In genomic region chrX:14015294-14015693, GRCh38 we compare ENCODE assay signal across 27 cellular contexts. TPM values are rescaled to one million over a fixed set of nuclear protein-coding genes. Genes with fewer than 3 reads are reported as not detected.
A peak's percentile ranks its signal among the peaks of the same experiment; 100 is the strongest.
DNase-seq lines count a peak whose midpoint lies in the region; ATAC-seq, FAIRE-seq and TF ChIP-seq lines count a peak whose summit lies in the region.
"Had no signal": no experiment of that assay in that cellular context is flagged by ENCODE, and none has a peak within 500 bp of the region (broad histone marks: within the 10 kb centered on the region; RNA-seq: fewer than 3 reads in every experiment).

No MANE protein-coding gene starts in this region.

- H2AFZ ChIP-seq in astrocyte (ENCODE audit: low read depth, low read length), result no peak overlapping the region
- H2AFZ ChIP-seq: GM23338 had no signal

- H3K27ac ChIP-seq in astrocyte (ENCODE audit: low read depth, low read length) (no peak overlapping the region), thoracic aorta (peak overlapping the region; percentile 61 to 66)
- H3K27ac ChIP-seq: C4-2B, left ventricle myocardium inferior, RWPE1 had no signal

- TF ChIP-seq POLR2A in GM12892 (IDR thresholded peaks at IDR 0.05; ENCODE audit: low read depth, low read length), result no peak

- DNase-seq in GM12892 (ENCODE audit: insufficient read length), result no peak
- no peak for DNase-seq in astrocyte (ENCODE audit: low read depth)
- DNase-seq in fibroblast of the conjunctiva (ENCODE audit: low read depth), result peak; percentile 69
- DNase-seq in thoracic aorta (ENCODE audit: low spot score), result no peak
- no peak for DNase-seq in CD14-positive monocyte (ENCODE audit: low spot score)
- DNase-seq in activated CD4-positive, alpha-beta T cell treated with anti-CD3 and anti-CD28 coated beads, Interleukin-2, amount 10 ng/mL, durations not matched to agents 7 days and 5 days, result no peak
- no peak for DNase-seq in activated CD4-positive, alpha-beta T cell treated with anti-CD3 and anti-CD28 coated beads, Interleukin-2, amount 50 U/mL, for 1 hour
- DNase-seq: activated CD8-positive, alpha-beta T cell treated with anti-CD3 and anti-CD28 coated beads for 36 hours; DMS79 treated with DMSO at 0.1 percent for 48 hours; effector CD8-positive, alpha-beta T cell; hypothalamus; left ventricle myocardium inferior; naive thymus-derived CD4-positive, alpha-beta T cell; NCI-H1436; NCI-H446 treated with DMSO at 0.1 percent for 48 hours; occipital lobe; small intestine had no signal

- H3K9ac ChIP-seq in astrocyte (ENCODE audit: low read length), result no peak overlapping the region

- H3K79me2 ChIP-seq in astrocyte (ENCODE audit: insufficient read depth, low read length), result no peaks in the 10 kb centered on the region

- no peaks in the 10 kb centered on the region for H4K20me1 ChIP-seq in astrocyte (ENCODE audit: insufficient read depth, low read length)

- TF ChIP-seq CTCF in astrocyte (IDR thresholded peaks at IDR 0.05; ENCODE audit: insufficient read depth, low read depth, low read length) (no peak), thoracic aorta (IDR thresholded peaks at IDR 0.05) (no peak), CD14-positive monocyte (IDR thresholded peaks at IDR 0.05) (no peak)

- H3K9me3 Mint-ChIP-seq in astrocyte (ENCODE audit: unreplicated experiment) (no peaks in the 10 kb centered on the region), CD14-positive monocyte (peaks cover 0 to 2% (median 0%) of the 10 kb centered on the region in 7 donors)
- H3K9me3 Mint-ChIP-seq in activated CD4-positive, alpha-beta T cell treated with anti-CD3 and anti-CD28 coated beads, Interleukin-2, amount 10 ng/mL, durations not matched to agents 7 days and 5 days, result no peaks in the 10 kb centered on the region
- H3K9me3 Mint-ChIP-seq: activated CD8-positive, alpha-beta T cell treated with anti-CD3 and anti-CD28 coated beads for 36 hours; activated naive CD4-positive, alpha-beta T cell treated with anti-CD3 and anti-CD28 coated beads, Interleukin-2, amount 50 U/mL, for 72 hours; activated T-helper 17 cell treated with anti-CD3 and anti-CD28 coated beads, Interleukin-2, amount 50 U/mL, for 72 hours; GM23338; stimulated activated naive CD8-positive, alpha-beta T cell treated with anti-CD3 and anti-CD28 coated beads, Interleukin-15, Interleukin-2, amounts not matched to agents 100 ng/mL and 50 ng/mL, for 24 hours; T-helper 1 cell treated with Interleukin-12 subunit alpha and Interleukin-12 subunit beta and Interleukin-4 antibody, amounts not matched to agents 30 μg/mL and 1 μg/mL, for 36 hours had no signal

- intact Hi-C loops in CD14-positive monocyte (cut with micrococcal nuclease), result no loop called here

- H3K9me3 ChIP-seq in astrocyte (ENCODE audit: insufficient read depth, low read depth, low read length), result no peaks in the 10 kb centered on the region
- H3K9me3 ChIP-seq in thoracic aorta, result no peaks in the 10 kb centered on the region
- H3K9me3 ChIP-seq: left ventricle myocardium inferior had no signal

- H3K4me2 ChIP-seq in astrocyte (ENCODE audit: low read length), result no peak overlapping the region
- H3K4me2 ChIP-seq: GM23338 had no signal

- H3K27me3 ChIP-seq in astrocyte (ENCODE audit: insufficient read depth, low read length) (no peaks in the 10 kb centered on the region), thoracic aorta (replicated peaks; ENCODE audit: insufficient read depth) (no peaks in the 10 kb centered on the region)

- H3K4me3 Mint-ChIP-seq in astrocyte (ENCODE audit: unreplicated experiment), result no peak overlapping the region
- no peak overlapping the region for H3K4me3 Mint-ChIP-seq in CD14-positive monocyte
- no peak overlapping the region for H3K4me3 Mint-ChIP-seq in activated CD4-positive, alpha-beta T cell treated with anti-CD3 and anti-CD28 coated beads, Interleukin-2, amount 10 ng/mL, durations not matched to agents 7 days and 5 days
- H3K4me3 Mint-ChIP-seq: activated CD8-positive, alpha-beta T cell treated with anti-CD3 and anti-CD28 coated beads for 36 hours; activated T-helper 17 cell treated with anti-CD3 and anti-CD28 coated beads, Interleukin-2, amount 50 U/mL, for 72 hours; brain; GM23338; naive thymus-derived CD4-positive, alpha-beta T cell; stimulated activated naive CD8-positive, alpha-beta T cell treated with anti-CD3 and anti-CD28 coated beads, Interleukin-15, Interleukin-2, amounts not matched to agents 100 ng/mL and 50 ng/mL, for 24 hours; T-helper 1 cell treated with Interleukin-12 subunit alpha and Interleukin-12 subunit beta and Interleukin-4 antibody, amounts not matched to agents 30 μg/mL and 1 μg/mL, for 36 hours had no signal

- H3K27me3 Mint-ChIP-seq in astrocyte (ENCODE audit: low read depth, unreplicated experiment), result no peaks in the 10 kb centered on the region
- H3K27me3 Mint-ChIP-seq in CD14-positive monocyte (ENCODE audit: low read depth in 3 of 3), result peaks cover 0 to 6% (median 0%) of the 10 kb centered on the region in 3 donors
- H3K27me3 Mint-ChIP-seq in activated CD4-positive, alpha-beta T cell treated with anti-CD3 and anti-CD28 coated beads, Interleukin-2, amount 10 ng/mL, durations not matched to agents 7 days and 5 days, result no peaks in the 10 kb centered on the region
- H3K27me3 Mint-ChIP-seq: activated CD8-positive, alpha-beta T cell treated with anti-CD3 and anti-CD28 coated beads for 36 hours; activated T-helper 17 cell treated with anti-CD3 and anti-CD28 coated beads, Interleukin-2, amount 50 U/mL, for 72 hours; brain; naive thymus-derived CD4-positive, alpha-beta T cell; stimulated activated naive CD8-positive, alpha-beta T cell treated with anti-CD3 and anti-CD28 coated beads, Interleukin-15, Interleukin-2, amounts not matched to agents 100 ng/mL and 50 ng/mL, for 24 hours had no signal

- H3K4me1 Mint-ChIP-seq in astrocyte (ENCODE audit: low read depth, unreplicated experiment) (peaks cover 2% of the 10 kb centered on the region), CD14-positive monocyte (no peaks in the 10 kb centered on the region)
- peaks cover 4% of the 10 kb centered on the region for H3K4me1 Mint-ChIP-seq in activated CD4-positive, alpha-beta T cell treated with anti-CD3 and anti-CD28 coated beads, Interleukin-2, amount 10 ng/mL, durations not matched to agents 7 days and 5 days
- H3K4me1 Mint-ChIP-seq: activated T-helper 17 cell treated with anti-CD3 and anti-CD28 coated beads, Interleukin-2, amount 50 U/mL, for 72 hours; GM23338 had no signal

- POLR2A ChIA-PET in activated CD4-positive, alpha-beta T cell treated with anti-CD3 and anti-CD28 coated beads, Interleukin-2, amount 10 ng/mL, durations not matched to agents 7 days and 5 days (lab: Charles Lee), result interaction anchor here (0.6 kb wide), 1 partner anchor 361 kb away, joined by 3 read pairs; no protein-coding TSS in a partner anchor

- H3K4me1 ChIP-seq in astrocyte (ENCODE audit: insufficient read depth, low read length), result no peaks in the 10 kb centered on the region
- H3K4me1 ChIP-seq in thoracic aorta (ENCODE audit: control insufficient read depth in 1 of 2, low read depth in 2 of 2), result peaks cover 7 to 29% of the 10 kb centered on the region in 2 donors
- H3K4me1 ChIP-seq: left ventricle myocardium inferior had no signal

- peak overlapping the region; percentile 69 for H3K27ac Mint-ChIP-seq in astrocyte (ENCODE audit: unreplicated experiment)
- no peak overlapping the region for H3K27ac Mint-ChIP-seq in CD14-positive monocyte
- no peak overlapping the region for H3K27ac Mint-ChIP-seq in activated CD4-positive, alpha-beta T cell treated with anti-CD3 and anti-CD28 coated beads, Interleukin-2, amount 10 ng/mL, durations not matched to agents 7 days and 5 days
- H3K27ac Mint-ChIP-seq: activated CD8-positive, alpha-beta T cell treated with anti-CD3 and anti-CD28 coated beads for 36 hours; activated naive CD4-positive, alpha-beta T cell treated with anti-CD3 and anti-CD28 coated beads, Interleukin-2, amount 50 U/mL, for 72 hours; GM23338; stimulated activated naive CD8-positive, alpha-beta T cell treated with anti-CD3 and anti-CD28 coated beads, Interleukin-15, Interleukin-2, amounts not matched to agents 100 ng/mL and 50 ng/mL, for 24 hours; T-helper 1 cell treated with Interleukin-12 subunit alpha and Interleukin-12 subunit beta and Interleukin-4 antibody, amounts not matched to agents 30 μg/mL and 1 μg/mL, for 36 hours had no signal

- H3K36me3 ChIP-seq in astrocyte (ENCODE audit: insufficient read depth, low read length) (no peaks in the 10 kb centered on the region), thoracic aorta (no peaks in the 10 kb centered on the region)

- H3K4me3 ChIP-seq in astrocyte (ENCODE audit: insufficient read depth, low read depth, low read length) (no peak overlapping the region), thoracic aorta (no peak overlapping the region)
- H3K4me3 ChIP-seq: GM23338, left ventricle myocardium inferior had no signal

- peak; percentile 9 for FAIRE-seq in GM12892 (lab: Jason Lieb, UNC)
- FAIRE-seq in astrocyte (lab: Jason Lieb, UNC), result peak; percentile 78
- FAIRE-seq: small intestine, TTC549 had no signal

- CTCF ChIA-PET in activated CD4-positive, alpha-beta T cell treated with anti-CD3 and anti-CD28 coated beads, Interleukin-2, amount 10 ng/mL, durations not matched to agents 7 days and 5 days (lab: Charles Lee), result no interaction called here

- no peak for ATAC-seq in thoracic aorta (ENCODE audit: insufficient number of reproducible peaks, low FRiP score, low read depth)
- ATAC-seq: activated CD4-positive, CD25-positive, alpha-beta regulatory T cell treated with anti-CD3 and anti-CD28 coated beads, Interleukin-2, amount 50 U/mL, for 24 hours; activated CD8-positive, alpha-beta T cell treated with anti-CD3 and anti-CD28 coated beads for 36 hours; GM23338; naive thymus-derived CD4-positive, alpha-beta T cell had no signal

- H3K36me3 Mint-ChIP-seq in astrocyte (ENCODE audit: low read depth, unreplicated experiment) (peaks cover 8% of the 10 kb centered on the region), CD14-positive monocyte (peaks cover 10 to 11% of the 10 kb centered on the region in 2 donors)
- H3K36me3 Mint-ChIP-seq in activated CD4-positive, alpha-beta T cell treated with anti-CD3 and anti-CD28 coated beads, Interleukin-2, amount 10 ng/mL, durations not matched to agents 7 days and 5 days (ENCODE audit: low read depth), result peaks cover 19% of the 10 kb centered on the region

RNA-seq across cellular contexts. Expression of gene GEMIN8, which starts 14.4 kb away (rescaled TPM):
- 20.4 TPM for polyA plus RNA-seq in GM12892 (2012; ENCODE audit: missing spikeins)
- total RNA-seq in astrocyte (9.5 and 10.5 TPM in 2 replicates), thoracic aorta (10 to 100 TPM in 1 of 2 donors, 1 to 10 TPM in 1; 9.8 to 23.7 TPM)
- polyA plus RNA-seq in CD14-positive monocyte, result 10 to 100 TPM; 10.9 to 12.6 TPM
- 10 to 100 TPM; 17.4 to 17.5 TPM for total RNA-seq in activated CD4-positive, alpha-beta T cell treated with anti-CD3 and anti-CD28 coated beads, Interleukin-2, amount 10 ng/mL, durations not matched to agents 7 days and 5 days
